25 cellular contexts compared by ENCODE assay signal in genomic region chr1:210117198-210117597, GRCh38.
DNase-seq lines count a peak whose midpoint lies in the region; ATAC-seq, FAIRE-seq and TF ChIP-seq lines count a peak whose summit lies in the region.
"Had no signal": no experiment of that assay in that cellular context is flagged by ENCODE, and none has a peak within 500 bp of the region (broad histone marks: within the 10 kb centered on the region; RNA-seq: fewer than 3 reads in every experiment).

No MANE protein-coding gene starts in this region.

- H3K23ac ChIP-seq in IMR-90 (ENCODE audit: low read depth, low read length), result no peak overlapping the region

- no peak for TF ChIP-seq EP300 in A549 (IDR thresholded peaks at IDR 0.05)

- no peak overlapping the region for H4K5ac ChIP-seq in IMR-90 (ENCODE audit: low read depth, low read length)

- TF ChIP-seq RAD21 in A549 (conservative IDR thresholded peaks at IDR 0.05 in 1 of 2, IDR thresholded peaks at IDR 0.05 in 1 of 2) (no peak), IMR-90 (IDR thresholded peaks at IDR 0.05; ENCODE audit: low read length) (no peak)

- intact Hi-C loops in IMR-90 (cut with micrococcal nuclease), result no loop called here

- CTCF ChIA-PET in A549 (lab: Yijun Ruan, JAX), result interaction anchor here (0.6 kb wide), 1 partner anchor 65 kb away, joined by 4 read pairs; no protein-coding TSS in a partner anchor
- CTCF ChIA-PET in IMR-90 (lab: Yijun Ruan, JAX), result interaction anchor here (0.6 kb wide), 1 partner anchor 1735 kb away, joined by 3 read pairs; no protein-coding TSS in a partner anchor

- POLR2A ChIA-PET in A549 (lab: Yijun Ruan, JAX), result no interaction called here
- POLR2A ChIA-PET in IMR-90 (lab: Charles Lee; ENCODE audit: unreplicated experiment), result no interaction called here

- H2BK5ac ChIP-seq in IMR-90 (ENCODE audit: low read depth, low read length, poor library complexity, severe bottlenecking), result no peak overlapping the region

- no peaks in the 10 kb centered on the region for H3K9me1 ChIP-seq in IMR-90 (ENCODE audit: insufficient read depth, low read length)

- H4K20me1 ChIP-seq in IMR-90 (ENCODE audit: insufficient read depth, low read length), result no peaks in the 10 kb centered on the region
- H4K20me1 ChIP-seq: BLaER1 treated with 17β-estradiol and CSF1 and Interleukin-3, amounts not matched to agents 10 nM and 100 nM had no signal

- no peak overlapping the region for H3K4me2 ChIP-seq in A549
- no peak overlapping the region for H3K4me2 ChIP-seq in IMR-90 (ENCODE audit: low read depth, low read length)
- H3K4me2 ChIP-seq: BLaER1 treated with 17β-estradiol and CSF1 and Interleukin-3, amounts not matched to agents 10 nM and 100 nM; KMS-11 had no signal

- H3K4me3 ChIP-seq in A549 (no peak overlapping the region), IMR-90 (ENCODE audit: insufficient read depth, low read depth, low read length) (no peak overlapping the region), iPS-18a (ENCODE audit: low read length) (peak overlapping the region; percentile 33)
- H3K4me3 ChIP-seq: BLaER1 treated with 17β-estradiol and CSF1 and Interleukin-3, amounts not matched to agents 10 nM and 100 nM; SJSA1 had no signal

- no peak for ATAC-seq in A549
- no peak for ATAC-seq in IMR-90 (ENCODE audit: low read depth)
- no peak for ATAC-seq in GM18517 (IDR thresholded peaks at IDR 0.05; ENCODE audit: unreplicated experiment)

- in situ Hi-C loops in IMR-90 (cut with MboI; ENCODE audit: low sequenced_read_pairs), result no loop called here

- H3K79me1 ChIP-seq in IMR-90 (ENCODE audit: low read depth in 1 of 2, low read length in 2 of 2), result no peaks in the 10 kb centered on the region

- H2BK120ac ChIP-seq in IMR-90 (ENCODE audit: low read depth, low read length), result no peak overlapping the region

- FAIRE-seq in A549 (lab: Jason Lieb, UNC) (no peak), G401.6 (lab: Jason Lieb, UNC) (peak; percentile 80)
- FAIRE-seq: A204.1 had no signal

- H3K4me1 ChIP-seq in A549, result no peaks in the 10 kb centered on the region
- H3K4me1 ChIP-seq in IMR-90 (ENCODE audit: control insufficient read depth, insufficient read depth, low read length), result no peaks in the 10 kb centered on the region
- peaks cover 17% of the 10 kb centered on the region for H3K4me1 ChIP-seq in iPS-18a (ENCODE audit: control insufficient read depth, low read depth, low read length)
- H3K4me1 ChIP-seq: BLaER1 treated with 17β-estradiol and CSF1 and Interleukin-3, amounts not matched to agents 10 nM and 100 nM; SJSA1 had no signal

- dilution Hi-C loops in IMR-90 (cut with HindIII; ENCODE audit: low sequenced_read_pairs, unreplicated experiment), result no loop called here

- DNase-seq in A549 (ENCODE audit: low read depth in 1 of 2, low spot score in 1 of 2), result no peak
- DNase-seq in IMR-90, result no peak
- no peak for DNase-seq in NCI-H524 treated with DMSO at 0.1 percent for 48 hours (lab: John Stamatoyannopoulos, UW)
- no peak for DNase-seq in activated T-cell treated with anti-CD3 and anti-CD28 coated beads, Interleukin-2, amount 50 U/mL, for 48 hours
- DNase-seq: AML-193; CD4-positive, alpha-beta T cell; DMS79; GOT3; HCEC 1CT; MM.1S; NCI-H1694; NCI-H2029 treated with DMSO at 0.1 percent for 48 hours; NCI-H446 treated with DMSO at 0.1 percent for 48 hours; NCI-H526 treated with DMSO at 0.1 percent for 48 hours; Right ventricle myocardium superior; RPMI8226; T-helper 1 cell had no signal

- no peak overlapping the region for H4K8ac ChIP-seq in IMR-90 (ENCODE audit: low read depth in 2 of 2, low read length in 2 of 2)

- H3K9ac ChIP-seq in IMR-90 (ENCODE audit: low read depth, low read length) (no peak overlapping the region), iPS-18a (ENCODE audit: low read length) (peak overlapping the region; percentile 17)
- H3K9ac ChIP-seq: BLaER1 treated with 17β-estradiol and CSF1 and Interleukin-3, amounts not matched to agents 10 nM and 100 nM; KMS-11 had no signal

- H2BK20ac ChIP-seq in IMR-90 (ENCODE audit: low read depth, low read length), result no peak overlapping the region

- H3K56ac ChIP-seq in IMR-90 (ENCODE audit: extremely low read depth, insufficient read depth, low read length), result no peak overlapping the region

- no TSS peak for BruUV-seq in IMR-90 (replicated peaks; lab: Mats Ljungman, UMichigan)

- no peak overlapping the region for H3K18ac ChIP-seq in IMR-90 (ENCODE audit: low read depth, low read length)

- no peak overlapping the region for H2BK15ac ChIP-seq in IMR-90 (ENCODE audit: low read depth, low read length)

- TF ChIP-seq POLR2A in A549 (IDR thresholded peaks at IDR 0.05; ENCODE audit: low read length) (no peak), IMR-90 (IDR thresholded peaks at IDR 0.05; ENCODE audit: low read depth, low read length) (no peak)

- H2AK5ac ChIP-seq in IMR-90 (ENCODE audit: low read depth, low read length), result no peak overlapping the region

- no peak overlapping the region for H4K91ac ChIP-seq in IMR-90 (ENCODE audit: insufficient read depth, low read depth, low read length)

- H3K14ac ChIP-seq in IMR-90 (replicated peaks; ENCODE audit: low read depth, low read length), result no peak overlapping the region

- no peak for TF ChIP-seq CTCF in A549 (IDR thresholded peaks at IDR 0.05)
- TF ChIP-seq CTCF in IMR-90 (conservative IDR thresholded peaks at IDR 0.05; ENCODE audit: low read depth, low read length), result no peak

- H3K9me3 ChIP-seq in A549 (no peaks in the 10 kb centered on the region), IMR-90 (ENCODE audit: control insufficient read depth, insufficient read depth, low read length) (no peaks in the 10 kb centered on the region), iPS-18a (ENCODE audit: control insufficient read depth, low read depth, low read length) (no peaks in the 10 kb centered on the region)
- H3K9me3 ChIP-seq: SJSA1 had no signal

- no peaks in the 10 kb centered on the region for H3K36me3 ChIP-seq in IMR-90 (ENCODE audit: control insufficient read depth, insufficient read depth, low read length)
- no peaks in the 10 kb centered on the region for H3K36me3 ChIP-seq in iPS-18a (ENCODE audit: control insufficient read depth, low read depth, low read length)
- H3K36me3 ChIP-seq: BLaER1 treated with 17β-estradiol and CSF1 and Interleukin-3, amounts not matched to agents 10 nM and 100 nM; SJSA1 had no signal

- no peak overlapping the region for H3K27ac ChIP-seq in A549
- H3K27ac ChIP-seq in IMR-90 (ENCODE audit: insufficient read depth, low read length), result no peak overlapping the region
- H3K27ac ChIP-seq in iPS-18a (ENCODE audit: low read length), result no peak overlapping the region
- H3K27ac ChIP-seq: BLaER1 treated with 17β-estradiol and CSF1 and Interleukin-3, amounts not matched to agents 10 nM and 100 nM; HL-60; KMS-11; SJSA1 had no signal

- H3K27me3 ChIP-seq in IMR-90 (ENCODE audit: control insufficient read depth, insufficient read depth, low read length), result no peaks in the 10 kb centered on the region
- H3K27me3 ChIP-seq in iPS-18a (ENCODE audit: control insufficient read depth, insufficient read depth, low read length), result no peaks in the 10 kb centered on the region
- H3K27me3 ChIP-seq: BLaER1 treated with 17β-estradiol and CSF1 and Interleukin-3, amounts not matched to agents 10 nM and 100 nM; SJSA1 had no signal

- no peak overlapping the region for H2AK9ac ChIP-seq in IMR-90 (replicated peaks; ENCODE audit: low read depth, low read length, poor library complexity)

- no peak overlapping the region for H3K4ac ChIP-seq in IMR-90 (ENCODE audit: low read depth, low read length)

- H2AFZ ChIP-seq in IMR-90 (replicated peaks; ENCODE audit: low read length, poor library complexity), result no peak overlapping the region

TF ChIP-seq in A549, 52 proteins besides CTCF, POLR2A, EP300 and RAD21:
- TF ChIP-seq CHD4 (IDR thresholded peaks at IDR 0.05; ENCODE audit: borderline replicate concordance) (no peak), JUN (IDR thresholded peaks at IDR 0.05) (no peak), FOXS1 (CRISPR knock-in tag; IDR thresholded peaks at IDR 0.05) (no peak), JUNB (IDR thresholded peaks at IDR 0.05) (no peak), SREBF2 (IDR thresholded peaks at IDR 0.05) (no peak), RCOR1 (IDR thresholded peaks at IDR 0.05; ENCODE audit: low read depth, low read length) (no peak), EHMT2 (IDR thresholded peaks at IDR 0.05; ENCODE audit: low read depth) (no peak), ATOH8 (CRISPR knock-in tag; IDR thresholded peaks at IDR 0.05; ENCODE audit: low read depth) (no peak), MAFK (IDR thresholded peaks at IDR 0.05; ENCODE audit: partially characterized antibody) (peak; percentile 53)
TF ChIP-seq in A549: peak in this region for 1.

TF ChIP-seq in IMR-90, 13 proteins besides CTCF, POLR2A, EP300 and RAD21:
- TF ChIP-seq NFE2L2 (IDR thresholded peaks at IDR 0.05; ENCODE audit: low read depth, low read length) (no peak), RCOR1 (IDR thresholded peaks at IDR 0.05; ENCODE audit: insufficient replicate concordance, low read length) (no peak), SMC3 (IDR thresholded peaks at IDR 0.05; ENCODE audit: low read depth, low read length) (no peak), MAFK (IDR thresholded peaks at IDR 0.05; ENCODE audit: low read depth, low read length) (peak; percentile 30; the same call in 1 of the 2 replicates)
